17 cellular contexts compared by ENCODE assay signal in the genomic region with DNA sequence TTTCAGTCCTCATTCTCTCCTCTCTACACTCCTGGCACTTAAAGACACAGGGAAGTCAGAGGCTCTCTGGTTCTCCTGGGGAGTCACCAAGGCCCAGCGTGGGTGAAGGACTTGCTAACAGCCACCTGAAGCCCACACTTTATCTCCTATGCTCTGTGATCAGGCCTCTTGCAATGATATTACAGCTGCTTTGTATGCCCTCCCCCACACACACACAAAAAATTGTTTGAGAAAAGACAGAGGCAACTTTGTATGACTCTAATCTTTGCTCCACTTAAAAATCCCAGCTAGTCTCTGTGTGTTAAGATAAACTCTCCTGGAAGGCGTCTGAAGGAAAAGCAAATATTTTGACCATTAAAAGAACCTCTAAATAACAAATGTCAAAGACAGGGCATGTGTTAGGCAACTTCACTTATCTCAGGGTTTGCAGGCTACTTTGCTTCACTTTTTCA.
DNase-seq lines count a peak whose midpoint lies in the region; ATAC-seq and TF ChIP-seq lines count a peak whose summit lies in the region.
"Had no signal": no experiment of that assay in that cellular context is flagged by ENCODE, and none has a peak within 500 bp of the region (broad histone marks: within the 10 kb centered on the region; RNA-seq: fewer than 3 reads in every experiment).

No MANE protein-coding gene starts in this region.

- TF ChIP-seq CTCF in left ventricle myocardium inferior (IDR thresholded peaks at IDR 0.05; ENCODE audit: borderline replicate concordance) (no peak), osteoblast (IDR thresholded peaks at IDR 0.05; ENCODE audit: extremely low read depth, low read depth, low read length) (no peak), osteocyte (IDR thresholded peaks at IDR 0.05) (no peak)

- H3K4me2 ChIP-seq in GM23248 (ENCODE audit: unreplicated experiment), result no peak overlapping the region
- no peak overlapping the region for H3K4me2 ChIP-seq in osteoblast (ENCODE audit: insufficient read depth, low read length)

- DNase-seq in GM23248, result no peak
- peak; percentile 22 for DNase-seq in adipocyte (ENCODE audit: low read depth)
- no peak for DNase-seq in left ventricle myocardium inferior
- DNase-seq in osteoblast (ENCODE audit: insufficient read length, low spot score, missing footprints), result no peak
- no peak for DNase-seq in stimulated activated naive CD4-positive, alpha-beta T cell (lab: John Stamatoyannopoulos, UW)
- DNase-seq in osteocyte (ENCODE audit: extremely low spot score, unreplicated experiment), result no peak
- DNase-seq: activated CD4-positive, alpha-beta T cell treated with anti-CD3 and anti-CD28 coated beads for 4 hours; activated naive CD8-positive, alpha-beta T cell treated with anti-CD3 and anti-CD28 coated beads for 36 hours; hippocampal formation; naive thymus-derived CD4-positive, alpha-beta T cell; NCI-H1417; NCI-H510A; stimulated activated CD8-positive, alpha-beta memory T cell treated with anti-CD3 and anti-CD28 coated beads, Interleukin-4, amount 100 ng/mL, for 48 hours had no signal

- no peak overlapping the region for H3K27ac Mint-ChIP-seq in osteocyte (ENCODE audit: unreplicated experiment)
- H3K27ac Mint-ChIP-seq: activated naive CD8-positive, alpha-beta T cell treated with anti-CD3 and anti-CD28 coated beads for 36 hours; dendritic cell treated with granulocyte-macrophage colony-stimulating factor and Interleukin-4, amounts not matched to agents 40 ng/mL and 50 ng/mL, for 4 days; naive thymus-derived CD4-positive, alpha-beta T cell had no signal

- H3K36me3 Mint-ChIP-seq in osteocyte (ENCODE audit: unreplicated experiment), result peaks cover 2% of the 10 kb centered on the region
- H3K36me3 Mint-ChIP-seq: activated naive CD8-positive, alpha-beta T cell treated with anti-CD3 and anti-CD28 coated beads for 36 hours; naive thymus-derived CD4-positive, alpha-beta T cell had no signal

- no peaks in the 10 kb centered on the region for H3F3A ChIP-seq in GM23248 (ENCODE audit: insufficient read depth)

- H4K20me1 ChIP-seq in GM23248 (ENCODE audit: insufficient read depth), result no peaks in the 10 kb centered on the region
- H4K20me1 ChIP-seq in osteoblast (ENCODE audit: insufficient read depth, low read length), result no peaks in the 10 kb centered on the region

- H3K4me3 ChIP-seq in GM23248 (no peak overlapping the region), adipocyte (ENCODE audit: low read length) (no peak overlapping the region), left ventricle myocardium inferior (no peak overlapping the region), osteoblast (ENCODE audit: insufficient read depth, low read length) (no peak overlapping the region)
- H3K4me3 ChIP-seq: HAP-1 had no signal

- intact Hi-C loops in left ventricle myocardium inferior (cut with micrococcal nuclease), result no loop called here

- H3K27ac ChIP-seq in GM23248, result no peak overlapping the region
- H3K27ac ChIP-seq in left ventricle myocardium inferior (replicated peaks), result peak overlapping the region; percentile 51
- no peak overlapping the region for H3K27ac ChIP-seq in osteoblast (ENCODE audit: low read depth, low read length)

- ATAC-seq in GM18511 (IDR thresholded peaks at IDR 0.05; ENCODE audit: unreplicated experiment) (no peak), HG02973 (IDR thresholded peaks at IDR 0.05; ENCODE audit: unreplicated experiment) (no peak)
- ATAC-seq: naive thymus-derived CD4-positive, alpha-beta T cell had no signal

- H3K9me2 ChIP-seq in GM23248 (ENCODE audit: insufficient read depth), result no peaks in the 10 kb centered on the region

- H3K9ac ChIP-seq in GM23248 (no peak overlapping the region), adipocyte (ENCODE audit: low read length) (no peak overlapping the region)

- H3K79me2 ChIP-seq in GM23248 (ENCODE audit: insufficient read depth) (no peaks in the 10 kb centered on the region), osteoblast (ENCODE audit: insufficient read depth, low read length) (no peaks in the 10 kb centered on the region)

- in situ Hi-C loops in GM23248 (cut with MboI), result no loop called here

- H3K9me3 Mint-ChIP-seq in osteocyte (ENCODE audit: unreplicated experiment), result no peaks in the 10 kb centered on the region
- H3K9me3 Mint-ChIP-seq: activated naive CD8-positive, alpha-beta T cell treated with anti-CD3 and anti-CD28 coated beads for 36 hours; dendritic cell treated with granulocyte-macrophage colony-stimulating factor and Interleukin-4, amounts not matched to agents 40 ng/mL and 50 ng/mL, for 4 days had no signal

- H3K4me1 Mint-ChIP-seq in osteocyte (ENCODE audit: unreplicated experiment), result peaks cover 7% of the 10 kb centered on the region
- H3K4me1 Mint-ChIP-seq: activated naive CD8-positive, alpha-beta T cell treated with anti-CD3 and anti-CD28 coated beads for 36 hours; naive thymus-derived CD4-positive, alpha-beta T cell had no signal

- H3K27me3 ChIP-seq in GM23248 (replicated peaks; ENCODE audit: insufficient read depth) (no peaks in the 10 kb centered on the region), adipocyte (replicated peaks; ENCODE audit: control insufficient read depth, insufficient read depth, low read length) (no peaks in the 10 kb centered on the region), left ventricle myocardium inferior (ENCODE audit: low read depth) (no peaks in the 10 kb centered on the region), osteoblast (ENCODE audit: insufficient read depth, low read length) (no peaks in the 10 kb centered on the region)

- no peaks in the 10 kb centered on the region for H3K9me3 ChIP-seq in GM23248 (ENCODE audit: low read depth)
- no peaks in the 10 kb centered on the region for H3K9me3 ChIP-seq in adipocyte (ENCODE audit: control insufficient read depth, low read length)
- H3K9me3 ChIP-seq in left ventricle myocardium inferior (replicated peaks), result no peaks in the 10 kb centered on the region
- H3K9me3 ChIP-seq in osteoblast (ENCODE audit: low read depth, low read length), result no peaks in the 10 kb centered on the region
- H3K9me3 ChIP-seq: HAP-1 had no signal

- H3K27me3 Mint-ChIP-seq in osteocyte (ENCODE audit: unreplicated experiment), result no peaks in the 10 kb centered on the region
- H3K27me3 Mint-ChIP-seq: activated naive CD8-positive, alpha-beta T cell treated with anti-CD3 and anti-CD28 coated beads for 36 hours had no signal

- no peak overlapping the region for H3K4me3 Mint-ChIP-seq in osteocyte (ENCODE audit: unreplicated experiment)
- H3K4me3 Mint-ChIP-seq: activated naive CD8-positive, alpha-beta T cell treated with anti-CD3 and anti-CD28 coated beads for 36 hours; dendritic cell treated with granulocyte-macrophage colony-stimulating factor and Interleukin-4, amounts not matched to agents 40 ng/mL and 50 ng/mL, for 4 days; naive thymus-derived CD4-positive, alpha-beta T cell had no signal

- H2AFZ ChIP-seq in GM23248, result peak overlapping the region; percentile 18; the same call in 1 of the 2 replicates
- H2AFZ ChIP-seq in osteoblast (ENCODE audit: low read length), result peak overlapping the region; percentile 33

- H3K4me1 ChIP-seq in GM23248 (ENCODE audit: insufficient read depth) (peaks cover 5% of the 10 kb centered on the region; the same call in 1 of the 2 replicates), adipocyte (ENCODE audit: control insufficient read depth, insufficient read depth, low read length) (peaks cover 28% of the 10 kb centered on the region), left ventricle myocardium inferior (peaks cover 19% of the 10 kb centered on the region), osteoblast (ENCODE audit: insufficient read depth, low read length) (peaks cover 9% of the 10 kb centered on the region)
- H3K4me1 ChIP-seq: HAP-1 had no signal

- H3K36me3 ChIP-seq in GM23248 (ENCODE audit: low read depth), result no peaks in the 10 kb centered on the region
- no peaks in the 10 kb centered on the region for H3K36me3 ChIP-seq in adipocyte (ENCODE audit: control insufficient read depth, insufficient read depth, low read length, severe bottlenecking)
- H3K36me3 ChIP-seq in left ventricle myocardium inferior, result no peaks in the 10 kb centered on the region
- no peaks in the 10 kb centered on the region for H3K36me3 ChIP-seq in osteoblast (ENCODE audit: insufficient read depth, low read length)
- H3K36me3 ChIP-seq: HAP-1 had no signal

- WGBS in GM23248 (ENCODE audit: low coverage in 1 of 2, low lambda C conversion rate in 2 of 2, missing lambda C conversion rate in 2 of 2), 2 experiments, result 60 to 77% methylated on average over 2 of the region's 2 CpGs
